In genomic region chr1:22824975-22825374, GRCh38 we compare ENCODE assay signal across 1 cellular context.
TF ChIP-seq lines count a peak whose summit lies in the region.

No MANE protein-coding gene starts in this region.

TF ChIP-seq in H1, 55 proteins besides CTCF, POLR2A, EP300 and RAD21 (continued from another document):
- no peak for TF ChIP-seq SIN3A (conservative IDR thresholded peaks at IDR 0.05 in 1 of 2, IDR thresholded peaks at IDR 0.05 in 1 of 2; ENCODE audit: low read depth in 1 of 2, low read length in 2 of 2)
- no peak for TF ChIP-seq ATF2 (IDR thresholded peaks at IDR 0.05; ENCODE audit: low read length)
- TF ChIP-seq CEBPB (IDR thresholded peaks at IDR 0.05; ENCODE audit: low read depth, low read length) = no peak
